Comparison of ENCODE assay signal across 16 cellular contexts in the genomic region with DNA sequence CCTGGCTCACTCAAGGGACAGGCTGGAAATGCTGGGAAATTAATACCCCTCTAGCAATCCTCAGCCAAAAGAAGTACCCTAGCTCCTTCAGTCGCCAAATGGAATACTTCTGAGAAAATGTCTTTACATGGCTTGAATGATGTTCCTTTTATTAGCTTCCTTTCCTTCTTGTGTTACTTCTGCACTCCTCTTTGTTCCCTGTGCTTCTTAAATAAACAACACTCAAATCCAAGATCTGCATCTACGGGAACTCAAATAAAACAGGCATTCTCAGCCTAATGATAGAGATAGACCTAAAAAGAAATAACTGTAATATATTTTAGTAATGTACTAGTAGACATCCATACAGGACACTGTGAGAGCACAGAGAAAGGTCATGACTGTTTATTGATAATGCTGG. TPM values are rescaled to one million over a fixed set of nuclear protein-coding genes. Genes with fewer than 3 reads are reported as not detected.
"Had no signal": no experiment of that assay in that cellular context is flagged by ENCODE, and none has a peak within 500 bp of the region (broad histone marks: within the 10 kb centered on the region; RNA-seq: fewer than 3 reads in every experiment).

No MANE protein-coding gene starts in this region.

- H3K9me3 ChIP-seq: psoas muscle, transverse colon had no signal

- H3K27ac ChIP-seq: psoas muscle, transverse colon had no signal

- ATAC-seq: activated CD4-positive, CD25-positive, alpha-beta regulatory T cell treated with anti-CD3 and anti-CD28 coated beads, Interleukin-2, amount 50 U/mL, for 24 hours; activated CD8-positive, alpha-beta memory T cell treated with anti-CD3 and anti-CD28 coated beads, Interleukin-2, amount 10 ng/mL, durations not matched to agents 7 days and 5 days; naive thymus-derived CD8-positive, alpha-beta T cell; psoas muscle; T-helper 17 cell had no signal

- DNase-seq: activated CD4-positive, alpha-beta T cell treated with anti-CD3 and anti-CD28 coated beads, Interleukin-2, amount 50 U/mL, for 4 hours; activated CD8-positive, alpha-beta memory T cell treated with anti-CD3 and anti-CD28 coated beads, Interleukin-2, amount 10 ng/mL, durations not matched to agents 7 days and 5 days; activated effector memory CD4-positive, alpha-beta T cell treated with Interleukin-2 at 50 U/mL for 16 hours; activated T-cell treated with anti-CD3 and anti-CD28 coated beads, Interleukin-2, amount 50 U/mL, for 24 hours; amniotic stem cell; effector CD4-positive, alpha-beta T cell; naive thymus-derived CD8-positive, alpha-beta T cell; psoas muscle; SHP77 treated with DMSO at 0.1 percent for 48 hours; stimulated activated CD4-positive, alpha-beta T cell treated with anti-CD3 and anti-CD28 coated beads, Interleukin-4, amount 100 ng/mL, for 4 hours; T-helper 17 cell; transverse colon had no signal

- H3K27me3 Mint-ChIP-seq: activated CD8-positive, alpha-beta memory T cell treated with anti-CD3 and anti-CD28 coated beads, Interleukin-2, amount 10 ng/mL, durations not matched to agents 7 days and 5 days; activated naive CD4-positive, alpha-beta T cell treated with anti-CD3 and anti-CD28 coated beads, Interleukin-2, amount 50 U/mL, for 24 hours; T-helper 17 cell had no signal

- H3K27me3 ChIP-seq: transverse colon had no signal

- H3K27ac Mint-ChIP-seq: activated CD8-positive, alpha-beta memory T cell treated with anti-CD3 and anti-CD28 coated beads, Interleukin-2, amount 10 ng/mL, durations not matched to agents 7 days and 5 days; activated naive CD4-positive, alpha-beta T cell treated with anti-CD3 and anti-CD28 coated beads, Interleukin-2, amount 50 U/mL, for 24 hours; activated T-cell treated with anti-CD3 and anti-CD28 coated beads, Interleukin-2, amount 50 U/mL, for 24 hours; naive thymus-derived CD8-positive, alpha-beta T cell; T-helper 17 cell had no signal

- H3K9me3 Mint-ChIP-seq: activated naive CD4-positive, alpha-beta T cell treated with anti-CD3 and anti-CD28 coated beads, Interleukin-2, amount 50 U/mL, for 24 hours; activated T-cell treated with anti-CD3 and anti-CD28 coated beads, Interleukin-2, amount 50 U/mL, for 24 hours had no signal

- H3K4me1 Mint-ChIP-seq: naive thymus-derived CD8-positive, alpha-beta T cell; T-helper 17 cell had no signal

- H3K4me3 ChIP-seq: psoas muscle, transverse colon had no signal

- H3K36me3 Mint-ChIP-seq: activated CD8-positive, alpha-beta memory T cell treated with anti-CD3 and anti-CD28 coated beads, Interleukin-2, amount 10 ng/mL, durations not matched to agents 7 days and 5 days had no signal

- H3K4me3 Mint-ChIP-seq: activated CD8-positive, alpha-beta memory T cell treated with anti-CD3 and anti-CD28 coated beads, Interleukin-2, amount 10 ng/mL, durations not matched to agents 7 days and 5 days; activated naive CD4-positive, alpha-beta T cell treated with anti-CD3 and anti-CD28 coated beads, Interleukin-2, amount 50 U/mL, for 24 hours; activated T-cell treated with anti-CD3 and anti-CD28 coated beads, Interleukin-2, amount 50 U/mL, for 24 hours; naive thymus-derived CD8-positive, alpha-beta T cell; T-helper 17 cell had no signal

RNA-seq across cellular contexts. Expression of a gene that starts 36.0 kb away (rescaled TPM):
- total RNA-seq: activated CD8-positive, alpha-beta memory T cell treated with anti-CD3 and anti-CD28 coated beads, Interleukin-2, amount 10 ng/mL, durations not matched to agents 7 days and 5 days; endothelial cell of umbilical vein; naive thymus-derived CD8-positive, alpha-beta T cell; T-helper 17 cell had no signal
- polyA plus RNA-seq: endothelial cell of umbilical vein; keratinocyte; naive thymus-derived CD8-positive, alpha-beta T cell had no signal
